ENCODE assay signal across 1 cellular context in genomic region chr19:45253396-45254027, GRCh38.
TF ChIP-seq lines count a peak whose summit lies in the region.

No MANE protein-coding gene starts in this region.

TF ChIP-seq in K562, 482 proteins besides CTCF, POLR2A, EP300 and RAD21:
- TF ChIP-seq MNT (conservative IDR thresholded peaks at IDR 0.05), result 0 out of 4 replicates have a peak, but pooled peaks of 1 of the 2 experiments have one; percentile 29
- TF ChIP-seq ZBTB2 (IDR thresholded peaks at IDR 0.05), result no peak
- TF ChIP-seq JUN (IDR thresholded peaks at IDR 0.05; ENCODE audit: borderline replicate concordance, low read depth, low read length), result no peak
- TF ChIP-seq JUN (CRISPR knock-in tag; IDR thresholded peaks at IDR 0.05; ENCODE audit: borderline replicate concordance), result 0 out of 2 replicates have a peak, but pooled peaks have one; percentile 33
- peak; percentile 91 for TF ChIP-seq RBM25 (IDR thresholded peaks at IDR 0.05; ENCODE audit: low read depth, low read length, severe bottlenecking)
- no peak for TF ChIP-seq TCF3 (CRISPR knock-in tag; IDR thresholded peaks at IDR 0.05)
- TF ChIP-seq SMARCA5 (IDR thresholded peaks at IDR 0.05), result peak; percentile 67; the same call in 1 of the 2 replicates
- TF ChIP-seq NR2C1 (IDR thresholded peaks at IDR 0.05), result no peak
- TF ChIP-seq NR2C1 (tag; IDR thresholded peaks at IDR 0.05), result no peak
- peak; percentile 81 for TF ChIP-seq ZFP36 (IDR thresholded peaks at IDR 0.05; ENCODE audit: low read depth, low read length, partially characterized antibody)
- peak; percentile 91 for TF ChIP-seq BCOR (IDR thresholded peaks at IDR 0.05)
- peak in 1 of 2 experiments; percentile 43; a peak in 1 of 3 replicates for TF ChIP-seq CBX3 (IDR thresholded peaks at IDR 0.05; ENCODE audit: borderline replicate concordance in 1 of 2, low read length in 2 of 2)
- no peak for TF ChIP-seq ID3 (CRISPR knock-in tag; IDR thresholded peaks at IDR 0.05)
- TF ChIP-seq ID3 (tag; IDR thresholded peaks at IDR 0.05), result 0 out of 2 replicates have a peak, but pooled peaks have one; percentile 27
- no peak for TF ChIP-seq POLR3A (IDR thresholded peaks at IDR 0.05; ENCODE audit: borderline replicate concordance, extremely low read depth, insufficient read depth, insufficient read length)
- TF ChIP-seq KDM1A (IDR thresholded peaks at IDR 0.05), result peak; percentile 69 to 76
- TF ChIP-seq THAP7 (CRISPR knock-in tag; IDR thresholded peaks at IDR 0.05), result no peak
- TF ChIP-seq GTF2B (IDR thresholded peaks at IDR 0.05; ENCODE audit: extremely low read depth, insufficient read length), result no peak
- TF ChIP-seq NCOA4 (IDR thresholded peaks at IDR 0.05; ENCODE audit: partially characterized antibody), result peak; percentile 33
- peak; percentile 16 for TF ChIP-seq DACH1 (IDR thresholded peaks at IDR 0.05; ENCODE audit: partially characterized antibody)
